Comparison of ENCODE assay signal across 7 cellular contexts in the genomic region with DNA sequence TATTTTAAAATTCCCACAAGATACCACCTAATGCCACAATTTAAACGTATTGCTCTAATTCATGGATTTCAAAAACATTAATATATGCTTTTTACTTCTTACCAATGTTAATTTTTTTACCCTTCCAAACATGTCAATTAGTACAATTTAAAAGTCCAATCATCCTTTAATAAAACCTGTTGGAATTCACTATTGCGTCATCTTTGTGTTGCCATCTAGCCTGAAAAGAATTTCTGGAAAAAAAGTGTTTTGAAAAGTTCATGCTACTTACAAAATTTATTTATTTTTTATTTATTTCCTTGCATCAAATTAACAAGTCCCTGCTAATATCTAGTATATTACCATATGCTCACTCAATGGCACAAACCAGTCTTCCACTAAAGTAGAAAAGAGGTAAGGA. TPM values are rescaled to one million over a fixed set of nuclear protein-coding genes. Genes with fewer than 3 reads are reported as not detected.
DNase-seq lines count a peak whose midpoint lies in the region; ATAC-seq, FAIRE-seq and TF ChIP-seq lines count a peak whose summit lies in the region.
"Not testable (repeated sequence)": the region's sequence is repeated elsewhere in the genome, so short reads cannot be mapped to it uniquely, and the experiment has no call there.

No MANE protein-coding gene starts in this region.

- not testable (repeated sequence) for H3K4me3 ChIP-seq in GM23338; OCI-LY7 (ENCODE audit: low read depth, low read length, poor library complexity, severe bottlenecking); astrocyte (ENCODE audit: insufficient read depth, low read depth, low read length); left ventricle myocardium inferior
- peak overlapping the region; percentile 26 for H3K4me3 ChIP-seq in epithelial cell of esophagus (ENCODE audit: low read length)
- peak overlapping the region; percentile 29 for H3K4me3 ChIP-seq in neural progenitor cell
- H3K4me3 ChIP-seq in smooth muscle cell: peak overlapping the region; percentile 23

- H3K9me3 Mint-ChIP-seq in GM23338; astrocyte (ENCODE audit: unreplicated experiment); neural progenitor cell: not testable (repeated sequence)

- H3K4me2 ChIP-seq in GM23338; astrocyte (ENCODE audit: low read length): not testable (repeated sequence)
- peak overlapping the region; percentile 32; the same call in 1 of the 2 replicates for H3K4me2 ChIP-seq in OCI-LY7 (ENCODE audit: low read length)
- peak overlapping the region; percentile 69 for H3K4me2 ChIP-seq in neural progenitor cell
- H3K4me2 ChIP-seq in smooth muscle cell: peak overlapping the region; percentile 68

- not testable (repeated sequence) for H3K36me3 Mint-ChIP-seq in GM23338 (ENCODE audit: low read depth); astrocyte (ENCODE audit: low read depth, unreplicated experiment); neural progenitor cell

- H3K79me2 ChIP-seq in GM23338 (replicated peaks; ENCODE audit: insufficient read depth): peaks cover 52% of the 10 kb centered on the region
- peaks cover 44% of the 10 kb centered on the region for H3K79me2 ChIP-seq in OCI-LY7 (ENCODE audit: insufficient read depth, low read depth, low read length)
- H3K79me2 ChIP-seq in astrocyte (ENCODE audit: insufficient read depth, low read length): peaks cover 44% of the 10 kb centered on the region
- peaks cover 54% of the 10 kb centered on the region for H3K79me2 ChIP-seq in neural progenitor cell (ENCODE audit: low read depth)
- peaks cover 48% of the 10 kb centered on the region for H3K79me2 ChIP-seq in smooth muscle cell (ENCODE audit: low read depth)

- ATAC-seq in GM23338: not testable (repeated sequence)

- BruUV-seq in OCI-LY7 (replicated peaks; lab: Mats Ljungman, UMichigan): not testable (repeated sequence)

- not testable (repeated sequence) for H3K4me1 Mint-ChIP-seq in GM23338; astrocyte (ENCODE audit: low read depth, unreplicated experiment); neural progenitor cell

- H3K9ac ChIP-seq in astrocyte (ENCODE audit: low read length); neural progenitor cell; smooth muscle cell (ENCODE audit: low read depth): not testable (repeated sequence)

- intact Hi-C loops in OCI-LY7 (cut with micrococcal nuclease; ENCODE audit: unreplicated experiment); left ventricle myocardium inferior (cut with micrococcal nuclease): not testable (repeated sequence)

- 46% methylated on average over 2 of the region's 2 CpGs for WGBS in smooth muscle cell (ENCODE audit: low lambda C conversion rate)

- H3K9me3 ChIP-seq in OCI-LY7 (ENCODE audit: low read length); astrocyte (ENCODE audit: insufficient read depth, low read depth, low read length); left ventricle myocardium inferior (replicated peaks); neural progenitor cell (ENCODE audit: low read depth); smooth muscle cell (replicated peaks; ENCODE audit: low read depth): not testable (repeated sequence)

- CTCF ChIA-PET in OCI-LY7 (lab: Charles Lee; ENCODE audit: unreplicated experiment): not testable (repeated sequence)

- H2AFZ ChIP-seq in GM23338; OCI-LY7 (ENCODE audit: low read length); astrocyte (ENCODE audit: low read depth, low read length); neural progenitor cell (replicated peaks); smooth muscle cell (ENCODE audit: low read depth): not testable (repeated sequence)

- not testable (repeated sequence) for H3K36me3 ChIP-seq in GM23338 (ENCODE audit: insufficient read depth); OCI-LY7 (ENCODE audit: insufficient read depth, low read length); astrocyte (ENCODE audit: insufficient read depth, low read length); left ventricle myocardium inferior; neural progenitor cell; smooth muscle cell (ENCODE audit: low read depth)

- not testable (repeated sequence) for DNase-seq in GM23338 (ENCODE audit: low spot score); OCI-LY7 (ENCODE audit: low spot score); astrocyte (ENCODE audit: low read depth); left ventricle myocardium inferior; neural progenitor cell (ENCODE audit: low spot score); smooth muscle cell (lab: John Stamatoyannopoulos, UW; ENCODE audit: unreplicated experiment)
- peak; percentile 21 for DNase-seq in epithelial cell of esophagus (ENCODE audit: low read depth)

- POLR2A ChIA-PET in OCI-LY7 (lab: Charles Lee): not testable (repeated sequence)

- not testable (repeated sequence) for H4K20me1 ChIP-seq in GM23338 (replicated peaks; ENCODE audit: insufficient read depth); OCI-LY7 (ENCODE audit: insufficient read depth, low read length); astrocyte (ENCODE audit: insufficient read depth, low read length)
- H4K20me1 ChIP-seq in neural progenitor cell (ENCODE audit: low read depth) (peaks cover 45% of the 10 kb centered on the region), smooth muscle cell (ENCODE audit: low read depth) (peaks cover 45% of the 10 kb centered on the region)

- H3K27ac Mint-ChIP-seq in GM23338, neural progenitor cell: not testable (repeated sequence)
- peak overlapping the region; percentile 34 for H3K27ac Mint-ChIP-seq in astrocyte (ENCODE audit: unreplicated experiment)

- FAIRE-seq in astrocyte (lab: Jason Lieb, UNC): not testable (repeated sequence)

- H3K27ac ChIP-seq in GM23338 (ENCODE audit: low read depth) (peak overlapping the region; percentile 74; the same call in 1 of the 2 replicates), left ventricle myocardium inferior (replicated peaks) (peak overlapping the region; percentile 37), neural progenitor cell (peak overlapping the region; percentile 94), smooth muscle cell (ENCODE audit: low read depth) (peak overlapping the region; percentile 28)
- H3K27ac ChIP-seq in OCI-LY7 (ENCODE audit: low read depth, low read length, poor library complexity, severe bottlenecking); astrocyte (ENCODE audit: low read depth, low read length): not testable (repeated sequence)

- not testable (repeated sequence) for H3K9me2 ChIP-seq in GM23338 (ENCODE audit: insufficient read depth); OCI-LY7 (ENCODE audit: insufficient read depth, low read length)

- not testable (repeated sequence) for H3K27me3 ChIP-seq in GM23338 (ENCODE audit: insufficient read depth); astrocyte (ENCODE audit: insufficient read depth, low read length); left ventricle myocardium inferior (ENCODE audit: low read depth); neural progenitor cell; smooth muscle cell (ENCODE audit: low read depth)

- not testable (repeated sequence) for H3K27me3 Mint-ChIP-seq in GM23338 (ENCODE audit: insufficient read depth, low read depth, poor library complexity); astrocyte (ENCODE audit: low read depth, unreplicated experiment); neural progenitor cell (ENCODE audit: insufficient read depth, low read depth)

- TF ChIP-seq CTCF in GM23338 (conservative IDR thresholded peaks at IDR 0.05; ENCODE audit: low read depth in 2 of 2); OCI-LY7 (conservative IDR thresholded peaks at IDR 0.05; ENCODE audit: low read length); astrocyte (IDR thresholded peaks at IDR 0.05; ENCODE audit: insufficient read depth, low read depth, low read length); epithelial cell of esophagus (IDR thresholded peaks at IDR 0.05; ENCODE audit: insufficient read depth, low read depth, low read length, missing control alignments); left ventricle myocardium inferior (IDR thresholded peaks at IDR 0.05; ENCODE audit: borderline replicate concordance); neural progenitor cell (IDR thresholded peaks at IDR 0.05); smooth muscle cell (IDR thresholded peaks at IDR 0.05; ENCODE audit: borderline replicate concordance, insufficient read depth, poor library complexity, severe bottlenecking): not testable (repeated sequence)

- H3K4me3 Mint-ChIP-seq in GM23338: not testable (repeated sequence)
- H3K4me3 Mint-ChIP-seq in astrocyte (ENCODE audit: unreplicated experiment): peak overlapping the region; percentile 20
- H3K4me3 Mint-ChIP-seq in neural progenitor cell: peak overlapping the region; percentile 48

- not testable (repeated sequence) for H3K4me1 ChIP-seq in GM23338 (ENCODE audit: insufficient read depth); OCI-LY7 (ENCODE audit: insufficient read depth, low read length, poor library complexity, severe bottlenecking); astrocyte (ENCODE audit: insufficient read depth, low read length); neural progenitor cell; smooth muscle cell (ENCODE audit: low read depth)
- peaks cover 33% of the 10 kb centered on the region for H3K4me1 ChIP-seq in left ventricle myocardium inferior

- not testable (repeated sequence) for H3F3A ChIP-seq in GM23338 (replicated peaks; ENCODE audit: low read depth); smooth muscle cell (ENCODE audit: low read depth)
- H3F3A ChIP-seq in neural progenitor cell (ENCODE audit: low read depth): peaks cover 25% of the 10 kb centered on the region

RNA-seq across cellular contexts. Expression of a gene that starts 42.6 kb away (rescaled TPM):
- 63.9 and 65.7 TPM in 2 replicates for total RNA-seq in GM23338 (2014; rRNA removed; shearing (Covaris generic))
- polyA plus RNA-seq in GM23338 (2016; fragmentation: Nextera tagmentation; extraction: Ambion mirVana) (42.6 and 43.5 TPM in 2 replicates), smooth muscle cell (25.0 and 30.8 TPM in 2 replicates)
- total RNA-seq in OCI-LY7 (2014; rRNA removed; shearing (Covaris generic)): 29.5 and 29.6 TPM in 2 replicates
- total RNA-seq in OCI-LY7 (2022) (41.5 and 45.1 TPM in 2 replicates), astrocyte (30.0 and 34.3 TPM in 2 replicates), left ventricle myocardium inferior (39.5 TPM), neural progenitor cell (ENCODE audit: low replicate concordance) (59.0 and 68.3 TPM in 2 replicates), smooth muscle cell (30.6 and 31.4 TPM in 2 replicates)
